Comparison of ENCODE assay signal across 20 cellular contexts in the genomic region with DNA sequence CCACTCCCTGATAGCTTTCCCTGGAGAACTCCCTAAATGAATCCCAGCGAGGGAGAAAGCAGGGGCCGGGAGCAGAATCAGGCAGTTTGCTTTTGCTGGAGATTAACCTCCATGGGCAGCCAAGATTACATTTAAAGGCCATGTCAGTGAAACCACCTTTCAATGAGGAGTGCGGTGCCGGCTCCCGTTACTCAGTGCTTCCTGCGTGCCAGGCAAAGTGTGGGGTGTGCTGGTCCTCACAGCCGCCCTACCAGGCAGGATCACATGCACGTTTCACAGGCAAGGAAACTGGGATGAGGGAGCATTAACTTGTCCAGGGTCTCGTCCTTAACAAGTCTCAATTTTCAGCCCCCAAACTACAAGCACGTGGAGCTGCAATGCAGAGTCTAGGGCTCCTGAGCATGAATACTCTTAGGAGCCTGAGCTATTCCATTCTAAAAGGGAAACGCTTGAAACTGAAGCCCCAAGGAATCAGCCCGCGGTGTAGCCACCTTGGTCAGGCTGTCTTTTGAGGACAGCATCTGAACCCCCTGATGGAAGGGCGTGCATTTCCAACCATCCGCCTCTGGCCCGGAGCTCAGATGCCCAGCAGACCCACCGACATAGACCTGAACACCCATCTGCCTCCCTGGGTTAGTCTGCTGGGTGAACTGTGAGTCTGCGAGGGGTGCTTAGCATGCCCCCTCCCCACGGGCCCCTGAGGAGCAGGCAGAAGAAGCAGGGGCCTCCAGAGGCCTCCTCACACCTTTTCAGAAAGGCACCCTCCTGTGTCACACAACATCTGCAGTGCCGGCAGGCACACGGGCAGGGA. TPM values are rescaled to one million over a fixed set of nuclear protein-coding genes. Genes with fewer than 3 reads are reported as not detected.
A peak's percentile ranks its signal among the peaks of the same experiment; 100 is the strongest.
DNase-seq lines count a peak whose midpoint lies in the region; FAIRE-seq and TF ChIP-seq lines count a peak whose summit lies in the region.
"Had no signal": no experiment of that assay in that cellular context is flagged by ENCODE, and none has a peak within 500 bp of the region (broad histone marks: within the 10 kb centered on the region; RNA-seq: fewer than 3 reads in every experiment).

No MANE protein-coding gene starts in this region.

- no peak for TF ChIP-seq POLR2A in H54 (IDR thresholded peaks at IDR 0.05; ENCODE audit: low read depth, low read length)

- DNase-seq in NT2/D1 (ENCODE audit: low read depth, low spot score) = no peak
- DNase-seq in glutamatergic neuron = peak; percentile 22
- DNase-seq in trophoblast cell = no peak
- no peak for DNase-seq in activated effector memory CD4-positive, alpha-beta T cell treated with anti-CD3 and anti-CD28 coated beads, Interleukin-2, amount 50 U/mL, for 16 hours
- no peak for DNase-seq in NCI-H69 (lab: John Stamatoyannopoulos, UW)
- no peak for DNase-seq in H54 (ENCODE audit: insufficient read length, low spot score)
- no peak for DNase-seq in HTR-8/SVneo (ENCODE audit: insufficient read length, low spot score)
- DNase-seq: 8988T; CD8-positive, alpha-beta memory T cell; DND-41; Kasumi-1; MM.1S; NCI-H1105; NCI-H2227 treated with DMSO at 0.1 percent for 48 hours; SHP77 treated with DMSO at 0.1 percent for 48 hours had no signal

- no peak overlapping the region for H2AFZ ChIP-seq in trophoblast cell (ENCODE audit: insufficient read depth, low read length, poor library complexity)

- H3K9ac ChIP-seq in BLaER1 = no peak overlapping the region
- H3K9ac ChIP-seq in NT2/D1 (ENCODE audit: insufficient read length, low read depth) = peak overlapping the region; percentile 42
- H3K9ac ChIP-seq in trophoblast cell (ENCODE audit: low read length) = no peak overlapping the region

- H2AK5ac ChIP-seq in trophoblast cell (ENCODE audit: low read length) = no peak overlapping the region

- peaks cover 10% of the 10 kb centered on the region for H3K36me3 Mint-ChIP-seq in glutamatergic neuron (ENCODE audit: unreplicated experiment)
- H3K36me3 Mint-ChIP-seq: CD8-positive, alpha-beta memory T cell; IgD-negative memory B cell had no signal

- WGBS in trophoblast cell (ENCODE audit: extremely low coverage, insufficient coverage, insufficient read length) = no CpG with 5 or more reads among the region's 21 CpGs

- no peak for TF ChIP-seq CTCF in glutamatergic neuron (IDR thresholded peaks at IDR 0.05; ENCODE audit: partially characterized antibody, unreplicated experiment)

- peak overlapping the region; percentile 97 for H3K27ac Mint-ChIP-seq in glutamatergic neuron (ENCODE audit: unreplicated experiment)
- H3K27ac Mint-ChIP-seq: IgD-negative memory B cell had no signal

- H4K12ac ChIP-seq in trophoblast cell (ENCODE audit: low read depth, low read length) = no peak overlapping the region

- H3K27ac ChIP-seq in BLaER1 (no peak overlapping the region), trophoblast cell (ENCODE audit: low read depth, low read length) (no peak overlapping the region)

- no peak overlapping the region for H4K91ac ChIP-seq in trophoblast cell (ENCODE audit: low read depth, low read length)

- no peak overlapping the region for H3K14ac ChIP-seq in trophoblast cell (ENCODE audit: low read length)

- no peak overlapping the region for H4K8ac ChIP-seq in trophoblast cell (ENCODE audit: low read depth, low read length)

- peak overlapping the region; percentile 11 for H2BK5ac ChIP-seq in trophoblast cell (ENCODE audit: low read depth, low read length, poor library complexity)

- H3K9me3 Mint-ChIP-seq in glutamatergic neuron (ENCODE audit: unreplicated experiment) = peaks cover 13% of the 10 kb centered on the region
- H3K9me3 Mint-ChIP-seq: CD8-positive, alpha-beta memory T cell had no signal

- H3K4me2 ChIP-seq in BLaER1 (peak overlapping the region; percentile 77), trophoblast cell (ENCODE audit: low read length) (no peak overlapping the region)

- H3K18ac ChIP-seq in trophoblast cell (ENCODE audit: low read length) = peak overlapping the region; percentile 30

- H3K79me1 ChIP-seq in trophoblast cell (ENCODE audit: low read length) = peaks cover 36% of the 10 kb centered on the region

- H4K20me1 ChIP-seq in BLaER1 = peaks cover 30% of the 10 kb centered on the region

- H3K9me3 ChIP-seq in BLaER1 = no peaks in the 10 kb centered on the region
- H3K9me3 ChIP-seq in NT2/D1 (ENCODE audit: insufficient read depth, low read length) = no peaks in the 10 kb centered on the region
- no peaks in the 10 kb centered on the region for H3K9me3 ChIP-seq in trophoblast cell (ENCODE audit: insufficient read depth, low read depth, low read length)

- H3K4me3 ChIP-seq in BLaER1 (no peak overlapping the region), NT2/D1 (ENCODE audit: insufficient read length, low read depth) (no peak overlapping the region), trophoblast cell (ENCODE audit: low read depth, low read length) (no peak overlapping the region)

- no peak overlapping the region for H3K4ac ChIP-seq in trophoblast cell (ENCODE audit: low read depth, low read length)

- H3K4me1 ChIP-seq in BLaER1 = peaks cover 33% of the 10 kb centered on the region
- peaks cover 40% of the 10 kb centered on the region for H3K4me1 ChIP-seq in NT2/D1 (ENCODE audit: insufficient read depth, insufficient read length)
- H3K4me1 ChIP-seq in trophoblast cell (ENCODE audit: control insufficient read depth in 1 of 2, insufficient read depth in 2 of 2, low read length in 2 of 2) = peaks cover 38 to 39% of the 10 kb centered on the region in 2 experiments

- peak overlapping the region; percentile 99 for H3K4me3 Mint-ChIP-seq in glutamatergic neuron (ENCODE audit: unreplicated experiment)
- H3K4me3 Mint-ChIP-seq: CD8-positive, alpha-beta memory T cell; IgD-negative memory B cell had no signal

- H3K4me1 Mint-ChIP-seq in glutamatergic neuron (ENCODE audit: low read depth, unreplicated experiment) = peaks cover 67% of the 10 kb centered on the region

- no peaks in the 10 kb centered on the region for H3K36me3 ChIP-seq in BLaER1
- peaks cover 68% of the 10 kb centered on the region for H3K36me3 ChIP-seq in NT2/D1 (ENCODE audit: insufficient read depth, insufficient read length, low read length)
- H3K36me3 ChIP-seq in trophoblast cell (ENCODE audit: control insufficient read depth in 1 of 2, insufficient read depth in 2 of 2, low read length in 2 of 2) = peaks cover 42 to 48% of the 10 kb centered on the region in 2 experiments

- FAIRE-seq in H54 (lab: Jason Lieb, UNC) (no peak), HTR-8/SVneo (lab: Jason Lieb, UNC) (no peak)
- FAIRE-seq: G401.6, RCC 7860 had no signal

- H3K27me3 ChIP-seq in BLaER1 (peaks cover 39% of the 10 kb centered on the region), NT2/D1 (ENCODE audit: insufficient read depth, insufficient read length) (no peaks in the 10 kb centered on the region), trophoblast cell (ENCODE audit: insufficient read depth, low read length) (no peaks in the 10 kb centered on the region)

- no peak overlapping the region for H2BK12ac ChIP-seq in trophoblast cell (ENCODE audit: low read length)

- H3K79me2 ChIP-seq in trophoblast cell (ENCODE audit: control insufficient read depth, insufficient read depth, low read length, poor library complexity) = peaks cover 25% of the 10 kb centered on the region

- H3K23ac ChIP-seq in trophoblast cell (ENCODE audit: low read length) = no peak overlapping the region

- H2BK120ac ChIP-seq in trophoblast cell (ENCODE audit: insufficient read depth, low read length, poor library complexity) = no peak overlapping the region

- H3K27me3 Mint-ChIP-seq in glutamatergic neuron (ENCODE audit: unreplicated experiment) = peaks cover 16% of the 10 kb centered on the region

RNA-seq across cellular contexts. Expression of a gene that starts 5.6 kb away (rescaled TPM):
- total RNA-seq in glutamatergic neuron (ENCODE audit: unreplicated experiment) = 342 TPM
- polyA plus RNA-seq in trophoblast cell (2013) = 144 and 157 TPM in 2 replicates
- total RNA-seq: CD8-positive, alpha-beta memory T cell had no signal
- polyA plus RNA-seq: BJ; CD8-positive, alpha-beta memory T cell; IgD-negative memory B cell had no signal

RNA-seq across cellular contexts. Expression of a gene that starts 50.6 kb away (rescaled TPM):
- 53.9 TPM for total RNA-seq in glutamatergic neuron (ENCODE audit: unreplicated experiment)
- polyA plus RNA-seq in trophoblast cell (2013) = 2.7 and 2.9 TPM in 2 replicates
- polyA plus RNA-seq: CD8-positive, alpha-beta memory T cell; IgD-negative memory B cell had no signal
